In genomic region chr14:70133461-70133860, GRCh38 we compare ENCODE assay signal across 12 cellular contexts. TPM values are rescaled to one million over a fixed set of nuclear protein-coding genes. Genes with fewer than 3 reads are reported as not detected.
"Had no signal": no experiment of that assay in that cellular context is flagged by ENCODE, and none has a peak within 500 bp of the region (broad histone marks: within the 10 kb centered on the region; RNA-seq: fewer than 3 reads in every experiment).

No MANE protein-coding gene starts in this region.

- FAIRE-seq: H1, H54 had no signal

- H3K27ac ChIP-seq: GM23248 had no signal

- H3K4me1 Mint-ChIP-seq: GM23338 had no signal

- H3K9ac ChIP-seq: GM23248 had no signal

- H3K4me1 ChIP-seq: HAP-1 had no signal

- H3K4me3 Mint-ChIP-seq: GM23338, H9, HFFc6 had no signal

- H3K4me2 ChIP-seq: GM23338 had no signal

- H3K36me3 ChIP-seq: HAP-1 had no signal

- H3K4me3 ChIP-seq: GM23248, GM23338, HAP-1 had no signal

- H3K27ac Mint-ChIP-seq: GM23338, H9, HFFc6 had no signal

- ATAC-seq: GM23338, HCT116 had no signal

- H2AFZ ChIP-seq: GM23248, GM23338 had no signal

- H3K9me3 ChIP-seq: HAP-1 had no signal

- DNase-seq: GM23248, GOT3, H7, H9, HCEC 1CT, HFFc6 had no signal

- H3K9me3 Mint-ChIP-seq: GM23338, H9 had no signal

RNA-seq across cellular contexts. Expression of gene SLC8A3, which starts 55.3 kb away (rescaled TPM):
- total RNA-seq: GM23248, H4, HFFc6 had no signal
- polyA plus RNA-seq: GM23248 had no signal
